Comparison of ENCODE assay signal across 16 cellular contexts in the genomic region with DNA sequence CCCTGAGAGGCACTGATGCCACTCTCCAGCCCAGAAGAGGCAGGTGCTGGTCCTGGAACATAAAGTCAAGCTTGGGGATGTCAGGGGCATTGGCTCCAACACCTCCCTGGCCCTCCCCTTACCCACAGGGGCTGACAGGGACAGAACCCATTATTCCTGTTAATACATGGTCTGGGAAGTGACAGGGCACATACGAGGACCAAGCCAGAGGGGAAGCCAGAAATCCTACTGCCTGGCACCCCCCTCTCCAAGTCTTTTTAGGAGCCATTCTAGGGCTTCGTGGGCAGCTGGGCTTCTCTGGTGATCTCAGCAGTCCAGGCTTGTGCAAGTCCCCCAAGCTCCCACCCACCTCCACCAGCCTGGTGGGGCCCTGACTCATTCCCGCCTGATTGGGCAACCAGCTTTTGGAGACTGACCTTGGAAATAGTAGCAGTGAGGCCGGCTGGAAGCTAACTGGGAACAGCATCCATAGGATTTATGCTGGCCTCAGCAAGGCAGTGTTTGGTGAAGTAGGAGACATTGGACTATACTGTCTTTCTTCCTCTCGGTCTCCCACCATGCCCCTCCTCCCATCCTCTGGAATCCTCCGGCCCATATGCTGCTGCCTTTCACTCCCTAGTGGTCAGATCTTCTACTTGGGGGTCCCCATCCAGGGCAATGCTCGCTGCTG.
DNase-seq lines count a peak whose midpoint lies in the region; ATAC-seq and TF ChIP-seq lines count a peak whose summit lies in the region.
"Had no signal": no experiment of that assay in that cellular context is flagged by ENCODE, and none has a peak within 500 bp of the region (broad histone marks: within the 10 kb centered on the region; RNA-seq: fewer than 3 reads in every experiment).

No MANE protein-coding gene starts in this region.

- peaks cover 4% of the 10 kb centered on the region for H3K79me1 ChIP-seq in trophoblast cell (ENCODE audit: low read length)

- no peaks in the 10 kb centered on the region for H3K27me3 ChIP-seq in trophoblast cell (ENCODE audit: insufficient read depth, low read length)

- H3K9me3 ChIP-seq in trophoblast cell (ENCODE audit: insufficient read depth, low read depth, low read length): no peaks in the 10 kb centered on the region

- H2AFZ ChIP-seq in trophoblast cell (ENCODE audit: insufficient read depth, low read length, poor library complexity): peak overlapping the region; percentile 37

- peak overlapping the region; percentile 20 for H3K27ac ChIP-seq in trophoblast cell (ENCODE audit: low read depth, low read length)
- H3K27ac ChIP-seq: coronary artery had no signal

- TF ChIP-seq CTCF in NB4 (IDR thresholded peaks at IDR 0.05; ENCODE audit: low read depth, low read length): no peak

- H2BK12ac ChIP-seq in trophoblast cell (ENCODE audit: low read length): peak overlapping the region; percentile 61

- peaks cover 4% of the 10 kb centered on the region for H3K79me2 ChIP-seq in trophoblast cell (ENCODE audit: control insufficient read depth, insufficient read depth, low read length, poor library complexity)

- no peaks in the 10 kb centered on the region for H3K36me3 ChIP-seq in trophoblast cell (ENCODE audit: control insufficient read depth in 1 of 2, insufficient read depth in 2 of 2, low read length in 2 of 2)

- no peak for ATAC-seq in HG02885 (IDR thresholded peaks at IDR 0.05; ENCODE audit: poor library complexity, unreplicated experiment)
- ATAC-seq: activated naive CD8-positive, alpha-beta T cell treated with anti-CD3 and anti-CD28 coated beads, Interleukin-2, amount 50 U/mL, for 24 hours had no signal

- peak overlapping the region; percentile 64 for H2BK5ac ChIP-seq in trophoblast cell (ENCODE audit: low read depth, low read length, poor library complexity)

- H3K4ac ChIP-seq in trophoblast cell (ENCODE audit: low read depth, low read length): peak overlapping the region; percentile 91

- no peak for TF ChIP-seq POLR2A in NB4 (IDR thresholded peaks at IDR 0.05; ENCODE audit: extremely low read depth, insufficient read length)

- H3K23ac ChIP-seq in trophoblast cell (ENCODE audit: low read length): no peak overlapping the region

- peak overlapping the region; percentile 89 for H4K91ac ChIP-seq in trophoblast cell (ENCODE audit: low read depth, low read length)

- no peak overlapping the region for H3K4me2 ChIP-seq in trophoblast cell (ENCODE audit: low read length)

- peaks cover 21 to 22% of the 10 kb centered on the region in 2 experiments for H3K4me1 ChIP-seq in trophoblast cell (ENCODE audit: control insufficient read depth in 1 of 2, insufficient read depth in 2 of 2, low read length in 2 of 2)

- H4K12ac ChIP-seq in trophoblast cell (ENCODE audit: low read depth, low read length): no peak overlapping the region

- H2AK5ac ChIP-seq in trophoblast cell (ENCODE audit: low read length): peak overlapping the region; percentile 88

- peak overlapping the region; percentile 86 for H3K14ac ChIP-seq in trophoblast cell (ENCODE audit: low read length)

- no peak overlapping the region for H3K9ac ChIP-seq in trophoblast cell (ENCODE audit: low read length)

- H3K18ac ChIP-seq in trophoblast cell (ENCODE audit: low read length): peak overlapping the region; percentile 63

- DNase-seq in ELR (ENCODE audit: low read depth): peak; percentile 75
- peak; percentile 49 for DNase-seq in NB4 (ENCODE audit: low read depth)
- peak; percentile 82 for DNase-seq in fibroblast of gingiva (ENCODE audit: low read depth)
- peak; percentile 68 to 80 for DNase-seq in trophoblast cell
- DNase-seq in activated CD4-positive, CD25-positive, alpha-beta regulatory T cell treated with anti-CD3 and anti-CD28 coated beads, Interleukin-2, amount 50 U/mL, for 72 hours: no peak
- no peak for DNase-seq in T-helper 2 cell
- DNase-seq in NCI-H2171 (lab: John Stamatoyannopoulos, UW): no peak
- DNase-seq: activated CD4-positive, alpha-beta T cell treated with anti-CD3 and anti-CD28 coated beads for 1 hour; activated naive CD8-positive, alpha-beta T cell treated with anti-CD3 and anti-CD28 coated beads, Interleukin-2, amount 50 U/mL, for 24 hours; activated T-cell treated with anti-CD3 and anti-CD28 coated beads, Interleukin-2, amount 50 U/mL, for 1 hour; CD8-positive, alpha-beta memory T cell; NCI-H1092; NCI-H2227 treated with DMSO at 0.1 percent for 48 hours; retina had no signal

- H4K8ac ChIP-seq in trophoblast cell (ENCODE audit: low read depth, low read length): peak overlapping the region; percentile 57

- H2BK120ac ChIP-seq in trophoblast cell (ENCODE audit: insufficient read depth, low read length, poor library complexity): peak overlapping the region; percentile 96

- H3K4me3 ChIP-seq in NB4 (ENCODE audit: low read depth, low read length): no peak overlapping the region
- no peak overlapping the region for H3K4me3 ChIP-seq in trophoblast cell (ENCODE audit: low read depth, low read length)
- H3K4me3 ChIP-seq: coronary artery had no signal

- WGBS in trophoblast cell (ENCODE audit: extremely low coverage, insufficient coverage, insufficient read length): no CpG with 5 or more reads among the region's 7 CpGs

Comparison
In these comparisons a context has a peak if more than half of its experiments do, and no peak if none do; other contexts are left out.
1. DNase-seq: peak in ELR (single experiment), NB4 (single experiment), fibroblast of gingiva (single experiment) and trophoblast cell (2 of 2); none in activated CD4-positive, CD25-positive, alpha-beta regulatory T cell treated with anti-CD3 and anti-CD28 coated beads, Interleukin-2, amount 50 U/mL, for 72 hours (single experiment), T-helper 2 cell (0 of 5) and NCI-H2171 (single experiment).